In the genomic region with DNA sequence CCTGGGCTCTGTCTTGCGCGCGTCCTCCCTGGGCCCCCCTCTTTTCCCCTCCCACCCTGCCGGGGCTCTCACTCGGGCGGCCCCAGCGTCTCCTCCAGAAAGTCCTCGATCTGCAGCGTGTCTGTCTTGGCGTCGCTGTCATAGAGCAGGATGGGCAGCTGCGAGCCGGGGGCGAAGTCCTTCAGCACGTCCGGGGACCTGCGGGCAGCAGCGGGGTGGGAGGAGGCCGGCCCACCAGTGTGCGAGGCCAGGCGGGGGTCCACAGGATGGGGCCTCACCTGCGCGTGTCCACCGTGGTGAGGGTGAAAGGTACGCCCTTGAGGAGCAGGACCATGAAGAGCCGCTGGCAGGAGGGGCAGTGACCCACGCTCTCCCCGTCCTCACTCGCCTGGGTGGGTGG, we compare ENCODE assay signal across 1 cellular context.
TF ChIP-seq lines count a peak whose summit lies in the region.

No MANE protein-coding gene starts in this region.

TF ChIP-seq in IMR-90, 13 proteins besides CTCF, POLR2A, EP300 and RAD21:
- no peak for TF ChIP-seq CEBPB (IDR thresholded peaks at IDR 0.05; ENCODE audit: low read depth, low read length)
- TF ChIP-seq, protein P1, sequence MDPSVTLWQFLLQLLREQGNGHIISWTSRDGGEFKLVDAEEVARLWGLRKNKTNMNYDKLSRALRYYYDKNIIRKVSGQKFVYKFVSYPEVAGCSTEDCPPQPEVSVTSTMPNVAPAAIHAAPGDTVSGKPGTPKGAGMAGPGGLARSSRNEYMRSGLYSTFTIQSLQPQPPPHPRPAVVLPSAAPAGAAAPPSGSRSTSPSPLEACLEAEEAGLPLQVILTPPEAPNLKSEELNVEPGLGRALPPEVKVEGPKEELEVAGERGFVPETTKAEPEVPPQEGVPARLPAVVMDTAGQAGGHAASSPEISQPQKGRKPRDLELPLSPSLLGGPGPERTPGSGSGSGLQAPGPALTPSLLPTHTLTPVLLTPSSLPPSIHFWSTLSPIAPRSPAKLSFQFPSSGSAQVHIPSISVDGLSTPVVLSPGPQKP (IDR thresholded peaks at IDR 0.05; ENCODE audit: borderline replicate concordance, low read depth, low read length), result no peak
- no peak for TF ChIP-seq RFX5 (IDR thresholded peaks at IDR 0.05; ENCODE audit: low read depth, low read length)
- TF ChIP-seq SMC3 (IDR thresholded peaks at IDR 0.05; ENCODE audit: low read depth, low read length), result no peak
- TF ChIP-seq BHLHE40 (IDR thresholded peaks at IDR 0.05; ENCODE audit: low read depth, low read length), result no peak
- no peak for TF ChIP-seq MXI1 (IDR thresholded peaks at IDR 0.05; ENCODE audit: borderline replicate concordance, low read depth, low read length)
- no peak for TF ChIP-seq MAZ (IDR thresholded peaks at IDR 0.05; ENCODE audit: borderline replicate concordance, low read depth, low read length)
- TF ChIP-seq CHD1 (IDR thresholded peaks at IDR 0.05; ENCODE audit: low read depth, low read length), result no peak
- no peak for TF ChIP-seq FOS (IDR thresholded peaks at IDR 0.05; ENCODE audit: low read depth, low read length)
